ENCODE assay signal across 28 cellular contexts in the genomic region with DNA sequence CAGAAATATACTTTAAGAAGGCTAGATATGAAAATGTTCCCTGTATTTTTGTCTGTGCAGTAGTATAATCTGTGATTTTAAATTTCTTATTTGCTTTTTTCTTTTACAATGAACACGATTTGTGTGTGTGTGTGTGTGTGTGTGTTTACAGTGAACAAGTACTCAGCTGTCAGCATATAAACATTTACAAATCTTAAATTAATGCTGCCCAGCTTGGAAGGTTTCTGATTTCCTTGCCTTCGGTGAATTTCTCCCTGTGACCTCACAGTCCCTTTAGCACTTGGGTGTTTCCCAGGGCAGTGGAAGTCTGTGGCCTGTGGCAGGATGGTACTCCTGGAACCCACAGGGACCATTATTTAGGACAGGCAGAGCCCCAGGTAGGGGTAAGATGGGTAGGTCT. TPM values are rescaled to one million over a fixed set of nuclear protein-coding genes. Genes with fewer than 3 reads are reported as not detected.
"Had no signal": no experiment of that assay in that cellular context is flagged by ENCODE, and none has a peak within 500 bp of the region (broad histone marks: within the 10 kb centered on the region; RNA-seq: fewer than 3 reads in every experiment).

No MANE protein-coding gene starts in this region.

- DNase-seq: activated CD4-positive, alpha-beta T cell treated with anti-CD3 and anti-CD28 coated beads for 36 hours; activated CD8-positive, alpha-beta memory T cell treated with anti-CD3 and anti-CD28 coated beads, Interleukin-2, amount 50 U/mL, for 48 hours; activated gamma-delta T cell treated with Interleukin-2 at 50 U/mL for 16 hours; activated naive CD4-positive, alpha-beta T cell treated with anti-CD3 and anti-CD28 coated beads, Interleukin-2, amount 10 ng/mL, durations not matched to agents 7 days and 5 days; activated naive CD8-positive, alpha-beta T cell treated with anti-CD3 and anti-CD28 coated beads for 36 hours; activated T-cell treated with anti-CD3 and anti-CD28 coated beads, Interleukin-2, amount 50 U/mL, for 1 hour; brain microvascular endothelial cell; KG1; MG63; MV-4-11; NCI-H1092 treated with DMSO at 0.1 percent for 48 hours; NCI-H1417 treated with DMSO at 0.1 percent for 48 hours; NCI-H1694; NCI-H2029; NCI-H2107; NCI-H345; NCI-H510A treated with DMSO at 0.1 percent for 48 hours; NK-92 treated with Interleukin-12 subunit alpha and Interleukin-12 subunit beta, amount 100 ng/mL, for 24 hours; PC-3; SHP77; SW 1271; WERI-Rb-1 had no signal

- ATAC-seq: activated CD4-positive, alpha-beta T cell treated with anti-CD3 and anti-CD28 coated beads for 36 hours; activated CD8-positive, alpha-beta T cell treated with anti-CD3 and anti-CD28 coated beads, Interleukin-2, amount 10 ng/mL, durations not matched to agents 7 days and 5 days; SK-N-SH treated with all-trans-retinoic acid at 6 μM for 48 hours had no signal

- H3K9me3 ChIP-seq: MG63, SJSA1 had no signal

- H3K4me1 ChIP-seq: SJSA1 had no signal

- H3K27ac ChIP-seq: brain microvascular endothelial cell, cardiac muscle cell, SJSA1, WERI-Rb-1 had no signal

- H3K27me3 ChIP-seq: brain microvascular endothelial cell, cardiac muscle cell, MG63, SJSA1 had no signal

- H3K27ac Mint-ChIP-seq: activated CD4-positive, alpha-beta T cell treated with anti-CD3 and anti-CD28 coated beads for 36 hours; activated CD8-positive, alpha-beta T cell treated with anti-CD3 and anti-CD28 coated beads, Interleukin-2, amount 10 ng/mL, durations not matched to agents 7 days and 5 days; activated naive CD4-positive, alpha-beta T cell treated with anti-CD3 and anti-CD28 coated beads, Interleukin-2, amount 10 ng/mL, durations not matched to agents 7 days and 5 days; activated naive CD8-positive, alpha-beta T cell treated with anti-CD3 and anti-CD28 coated beads for 36 hours; activated T-helper 2 cell treated with anti-CD3 and anti-CD28 coated beads, Interferon-gamma antibody, Interleukin-2, Interleukin-4, amounts not matched to agents 10 μg/mL and 5 μg/mL and 100 μg/mL, durations not matched to agents 14 hours and 24 hours and 36 hours; IgD-negative memory B cell had no signal

- H3K36me3 ChIP-seq: brain microvascular endothelial cell, cardiac muscle cell, MG63, SJSA1, WERI-Rb-1 had no signal

- H3K4me3 ChIP-seq: cardiac muscle cell, MG63, SJSA1 had no signal

- H3K4me3 Mint-ChIP-seq: activated CD4-positive, alpha-beta T cell treated with anti-CD3 and anti-CD28 coated beads for 36 hours; activated CD8-positive, alpha-beta T cell treated with anti-CD3 and anti-CD28 coated beads, Interleukin-2, amount 10 ng/mL, durations not matched to agents 7 days and 5 days; activated naive CD4-positive, alpha-beta T cell treated with anti-CD3 and anti-CD28 coated beads, Interleukin-2, amount 10 ng/mL, durations not matched to agents 7 days and 5 days; activated naive CD8-positive, alpha-beta T cell treated with anti-CD3 and anti-CD28 coated beads for 36 hours; IgD-negative memory B cell had no signal

- H3K27me3 Mint-ChIP-seq: activated CD4-positive, alpha-beta T cell treated with anti-CD3 and anti-CD28 coated beads for 36 hours; activated naive CD8-positive, alpha-beta T cell treated with anti-CD3 and anti-CD28 coated beads for 36 hours; IgD-negative memory B cell had no signal

RNA-seq across cellular contexts. Expression of a gene that starts 37.6 kb away (rescaled TPM):
- total RNA-seq: SJSA1 had no signal
